ENCODE assay signal across 31 cellular contexts in the genomic region with DNA sequence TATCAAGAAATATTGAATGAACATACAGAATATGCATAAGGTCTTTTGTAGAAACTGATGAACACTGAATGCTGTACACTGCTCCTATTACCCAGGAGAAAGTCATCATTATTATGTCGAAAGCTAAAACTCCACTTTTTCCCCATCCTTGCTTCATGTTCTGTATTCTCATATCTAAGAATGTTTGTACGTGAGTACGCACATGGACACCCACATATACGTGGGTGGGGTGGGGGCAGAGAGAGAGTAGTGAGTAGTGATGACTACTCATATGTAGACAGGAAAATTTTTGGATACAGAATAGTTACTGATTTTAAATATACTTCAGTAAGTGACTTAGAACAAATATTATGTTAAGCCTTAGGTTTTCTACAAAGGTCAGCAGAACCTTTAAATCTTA.
DNase-seq lines count a peak whose midpoint lies in the region; ATAC-seq, FAIRE-seq and TF ChIP-seq lines count a peak whose summit lies in the region.
"Had no signal": no experiment of that assay in that cellular context is flagged by ENCODE, and none has a peak within 500 bp of the region (broad histone marks: within the 10 kb centered on the region; RNA-seq: fewer than 3 reads in every experiment).

No MANE protein-coding gene starts in this region.

- ATAC-seq in GM18870 (IDR thresholded peaks at IDR 0.05; ENCODE audit: unreplicated experiment) = no peak
- no peak for ATAC-seq in GM19328 (IDR thresholded peaks at IDR 0.05; ENCODE audit: unreplicated experiment)
- ATAC-seq: activated CD8-positive, alpha-beta T cell treated with anti-CD3 and anti-CD28 coated beads, Interleukin-2, amount 10 ng/mL, durations not matched to agents 7 days and 5 days; activated T-helper 17 cell treated with anti-CD3 and anti-CD28 coated beads, Interleukin-2, amount 50 U/mL, for 72 hours; heart right ventricle; naive thymus-derived CD8-positive, alpha-beta T cell; stimulated activated memory B cell treated with anti-CD40 and anti-IgM and Interleukin-4, amounts not matched to agents 10 μg/mL and 1 μg/mL and 100 μg/mL, for 72 hours had no signal

- H3K4me1 Mint-ChIP-seq in MCF 10A (ENCODE audit: insufficient read depth, unreplicated experiment) (peaks cover 48% of the 10 kb centered on the region), nephron progenitor cell (no peaks in the 10 kb centered on the region)
- H3K4me1 Mint-ChIP-seq: activated naive CD4-positive, alpha-beta T cell treated with anti-CD3 and anti-CD28 coated beads, Interleukin-2, amount 10 ng/mL, durations not matched to agents 7 days and 5 days; activated T-helper 17 cell treated with anti-CD3 and anti-CD28 coated beads, Interleukin-2, amount 50 U/mL, for 72 hours; IgD-negative memory B cell; naive thymus-derived CD8-positive, alpha-beta T cell; stimulated activated memory B cell treated with anti-CD40 and anti-IgM and Interleukin-4, amounts not matched to agents 10 μg/mL and 1 μg/mL and 100 μg/mL, for 72 hours had no signal

- no TSS peak for BruUV-seq in MCF 10A (replicated peaks; lab: Mats Ljungman, UMichigan)

- no peaks in the 10 kb centered on the region for H3K27me3 ChIP-seq in breast epithelium
- H3K27me3 ChIP-seq in colonic mucosa = no peaks in the 10 kb centered on the region
- H3K27me3 ChIP-seq: heart right ventricle had no signal

- CTCF ChIA-PET in MCF 10A (lab: Yijun Ruan, JAX) = no interaction called here

- H3K27me3 Mint-ChIP-seq in MCF 10A (ENCODE audit: insufficient read depth, unreplicated experiment) (no peaks in the 10 kb centered on the region), nephron progenitor cell (ENCODE audit: low read depth, poor library complexity) (peaks cover 8% of the 10 kb centered on the region)
- H3K27me3 Mint-ChIP-seq: activated T-helper 17 cell treated with anti-CD3 and anti-CD28 coated beads, Interleukin-2, amount 50 U/mL, for 72 hours; dendritic cell treated with granulocyte-macrophage colony-stimulating factor and Interleukin-4, amounts not matched to agents 40 ng/mL and 50 ng/mL, for 4 days; IgD-negative memory B cell had no signal

- H3K9ac ChIP-seq in colonic mucosa (ENCODE audit: low read depth in 2 of 2, low read length in 2 of 2) = no peak overlapping the region

- DNase-seq in MCF 10A (ENCODE audit: unreplicated experiment) = no peak
- no peak for DNase-seq in breast epithelium (ENCODE audit: low spot score in 2 of 2)
- DNase-seq in cardiac fibroblast (ENCODE audit: low read depth in 2 of 2) = peak; percentile 39 to 61
- DNase-seq in nephron progenitor cell = no peak
- DNase-seq in colonic mucosa = no peak
- DNase-seq in GM12891 (ENCODE audit: insufficient read length, low spot score) = no peak
- DNase-seq: 8988T; activated CD4-positive, alpha-beta T cell treated with anti-CD3 and anti-CD28 coated beads for 4 hours; activated CD8-positive, alpha-beta T cell treated with anti-CD3 and anti-CD28 coated beads, Interleukin-2, amount 10 ng/mL, durations not matched to agents 7 days and 5 days; activated naive CD4-positive, alpha-beta T cell treated with anti-CD3 and anti-CD28 coated beads, Interleukin-2, amount 10 ng/mL, durations not matched to agents 7 days and 5 days; AML-193; CD4-positive, alpha-beta T cell; DND-41; erythroblast; GF-D8; heart right ventricle; midbrain; naive thymus-derived CD8-positive, alpha-beta T cell; NCI-H1048; NCI-H2107; NCI-H748 treated with DMSO at 0.1 percent for 48 hours; Right ventricle myocardium superior had no signal

- POLR2A ChIA-PET in MCF 10A (lab: Yijun Ruan, JAX) = interaction anchor here (0.7 to 4.4 kb wide), 3 partner anchors 24 to 86 kb away, joined by 3 to 38 read pairs (median 28); partner anchors contain the start of gene FERMT2

- intact Hi-C loops in MCF 10A (cut with micrococcal nuclease) (no loop called here), breast epithelium (cut with DNase I; ENCODE audit: low total_unique reads) (no loop called here), colonic mucosa (cut with DNase I) (no loop called here)

- no peak overlapping the region for H3K4me3 Mint-ChIP-seq in MCF 10A (ENCODE audit: unreplicated experiment)
- no peak overlapping the region for H3K4me3 Mint-ChIP-seq in nephron progenitor cell
- H3K4me3 Mint-ChIP-seq: activated CD8-positive, alpha-beta T cell treated with anti-CD3 and anti-CD28 coated beads, Interleukin-2, amount 10 ng/mL, durations not matched to agents 7 days and 5 days; activated naive CD4-positive, alpha-beta T cell treated with anti-CD3 and anti-CD28 coated beads, Interleukin-2, amount 10 ng/mL, durations not matched to agents 7 days and 5 days; activated T-helper 17 cell treated with anti-CD3 and anti-CD28 coated beads, Interleukin-2, amount 50 U/mL, for 72 hours; CD4-positive, alpha-beta T cell; dendritic cell treated with granulocyte-macrophage colony-stimulating factor and Interleukin-4, amounts not matched to agents 40 ng/mL and 50 ng/mL, for 4 days; IgD-negative memory B cell; naive thymus-derived CD8-positive, alpha-beta T cell; stimulated activated memory B cell treated with anti-CD40 and anti-IgM and Interleukin-4, amounts not matched to agents 10 μg/mL and 1 μg/mL and 100 μg/mL, for 72 hours had no signal

- H3K36me3 Mint-ChIP-seq in MCF 10A (ENCODE audit: insufficient read depth, unreplicated experiment) (peaks cover 74% of the 10 kb centered on the region), nephron progenitor cell (ENCODE audit: low read depth) (peaks cover 73% of the 10 kb centered on the region)
- H3K36me3 Mint-ChIP-seq: activated naive CD4-positive, alpha-beta T cell treated with anti-CD3 and anti-CD28 coated beads, Interleukin-2, amount 10 ng/mL, durations not matched to agents 7 days and 5 days; IgD-negative memory B cell; naive thymus-derived CD8-positive, alpha-beta T cell; stimulated activated memory B cell treated with anti-CD40 and anti-IgM and Interleukin-4, amounts not matched to agents 10 μg/mL and 1 μg/mL and 100 μg/mL, for 72 hours had no signal

- H3K4me1 ChIP-seq in breast epithelium (peaks cover 0 to 14% of the 10 kb centered on the region in 2 donors), colonic mucosa (no peaks in the 10 kb centered on the region)

- H3K9me3 ChIP-seq in breast epithelium (no peaks in the 10 kb centered on the region), colonic mucosa (no peaks in the 10 kb centered on the region)
- H3K9me3 ChIP-seq: heart right ventricle had no signal

- H3K4me3 ChIP-seq in breast epithelium (no peak overlapping the region), cardiac fibroblast (replicated peaks in 1 of 2; ENCODE audit: low read depth in 2 of 2, low read length in 2 of 2) (no peak overlapping the region), colonic mucosa (no peak overlapping the region)
- H3K4me3 ChIP-seq: heart right ventricle had no signal

- H3K9me3 Mint-ChIP-seq in MCF 10A (ENCODE audit: unreplicated experiment) (no peaks in the 10 kb centered on the region), nephron progenitor cell (no peaks in the 10 kb centered on the region)
- H3K9me3 Mint-ChIP-seq: activated naive CD4-positive, alpha-beta T cell treated with anti-CD3 and anti-CD28 coated beads, Interleukin-2, amount 10 ng/mL, durations not matched to agents 7 days and 5 days; activated T-helper 17 cell treated with anti-CD3 and anti-CD28 coated beads, Interleukin-2, amount 50 U/mL, for 72 hours; CD4-positive, alpha-beta T cell; dendritic cell treated with granulocyte-macrophage colony-stimulating factor and Interleukin-4, amounts not matched to agents 40 ng/mL and 50 ng/mL, for 4 days; IgD-negative memory B cell; naive thymus-derived CD8-positive, alpha-beta T cell; stimulated activated memory B cell treated with anti-CD40 and anti-IgM and Interleukin-4, amounts not matched to agents 10 μg/mL and 1 μg/mL and 100 μg/mL, for 72 hours had no signal

- H3K36me3 ChIP-seq in breast epithelium (no peaks in the 10 kb centered on the region), colonic mucosa (no peaks in the 10 kb centered on the region)

- H3K27ac ChIP-seq in breast epithelium (no peak overlapping the region), colonic mucosa (no peak overlapping the region)
- H3K27ac ChIP-seq: HL-60, VCaP had no signal

- FAIRE-seq in GM12891 (lab: Jason Lieb, UNC) = no peak
- FAIRE-seq: D721Med had no signal

- TF ChIP-seq POLR2A in breast epithelium (IDR thresholded peaks at IDR 0.05) (no peak), GM12891 (IDR thresholded peaks at IDR 0.05; ENCODE audit: low read depth, low read length) (no peak)

- TF ChIP-seq CTCF in MCF 10A (IDR thresholded peaks at IDR 0.05; ENCODE audit: unreplicated experiment) (no peak), breast epithelium (IDR thresholded peaks at IDR 0.05) (no peak), cardiac fibroblast (IDR thresholded peaks at IDR 0.05; ENCODE audit: low read depth, low read length) (no peak), nephron progenitor cell (IDR thresholded peaks at IDR 0.05) (no peak), colonic mucosa (IDR thresholded peaks at IDR 0.05) (no peak)

- H3K27ac Mint-ChIP-seq in MCF 10A (ENCODE audit: low read depth, unreplicated experiment) (peak overlapping the region; percentile 73), nephron progenitor cell (peak overlapping the region; percentile 64)
- H3K27ac Mint-ChIP-seq: activated CD8-positive, alpha-beta T cell treated with anti-CD3 and anti-CD28 coated beads, Interleukin-2, amount 10 ng/mL, durations not matched to agents 7 days and 5 days; activated naive CD4-positive, alpha-beta T cell treated with anti-CD3 and anti-CD28 coated beads, Interleukin-2, amount 10 ng/mL, durations not matched to agents 7 days and 5 days; activated T-helper 17 cell treated with anti-CD3 and anti-CD28 coated beads, Interleukin-2, amount 50 U/mL, for 72 hours; CD4-positive, alpha-beta T cell; dendritic cell treated with granulocyte-macrophage colony-stimulating factor and Interleukin-4, amounts not matched to agents 40 ng/mL and 50 ng/mL, for 4 days; IgD-negative memory B cell; naive thymus-derived CD8-positive, alpha-beta T cell; stimulated activated memory B cell treated with anti-CD40 and anti-IgM and Interleukin-4, amounts not matched to agents 10 μg/mL and 1 μg/mL and 100 μg/mL, for 72 hours had no signal

TF ChIP-seq in GM12891, 5 proteins besides CTCF, POLR2A, EP300 and RAD21:
- TF ChIP-seq POU2F2 (IDR thresholded peaks at IDR 0.05; ENCODE audit: low read depth, low read length) = no peak
- TF ChIP-seq TAF1 (IDR thresholded peaks at IDR 0.05; ENCODE audit: low read depth, low read length) = no peak
- no peak for TF ChIP-seq SPI1 (IDR thresholded peaks at IDR 0.05; ENCODE audit: low read depth, low read length)
- no peak for TF ChIP-seq POLR2AphosphoS5 (IDR thresholded peaks at IDR 0.05; ENCODE audit: low read depth, low read length)
- TF ChIP-seq PAX5 (IDR thresholded peaks at IDR 0.05; ENCODE audit: insufficient read depth, low read length, severe bottlenecking) = no peak

Comparison
In these comparisons a context has a peak if more than half of its experiments do, and no peak if none do; other contexts are left out.
1. DNase-seq: peak in cardiac fibroblast (2 of 2); none in MCF 10A (single experiment), breast epithelium (0 of 2), nephron progenitor cell (single experiment), colonic mucosa (single experiment) and GM12891 (single experiment).